Comparison of ENCODE assay signal across 27 cellular contexts in genomic region chr13:35808846-35809245, GRCh38.
"Had no signal": no experiment of that assay in that cellular context is flagged by ENCODE, and none has a peak within 500 bp of the region (broad histone marks: within the 10 kb centered on the region; RNA-seq: fewer than 3 reads in every experiment).

No MANE protein-coding gene starts in this region.

- H3K4me1 ChIP-seq: left ventricle myocardium inferior, pancreas, prostate gland, spleen, tibial nerve, uterus had no signal

- H3K36me3 ChIP-seq: pancreas, prostate gland, spleen, tibial nerve, uterus had no signal

- ATAC-seq: mucosa of descending colon; naive thymus-derived CD4-positive, alpha-beta T cell; natural killer cell treated with Interleukin-12 subunit alpha and Interleukin-12 subunit beta and Interleukin-15 and Interleukin-18, amount 100 ng/mL, for 72 hours; pancreas; right cardiac atrium; sciatic nerve; stimulated activated memory B cell treated with anti-CD40 and anti-IgM and Interleukin-4, amounts not matched to agents 10 μg/mL and 1 μg/mL and 100 μg/mL, for 72 hours; stimulated activated naive CD8-positive, alpha-beta T cell treated with anti-CD3 and anti-CD28 coated beads, Interleukin-15, amount 100 ng/mL, for 72 hours had no signal

- FAIRE-seq: pancreas had no signal

- H3K9me3 ChIP-seq: left ventricle myocardium inferior, mucosa of descending colon, pancreas, prostate gland, spleen, tibial nerve, uterus had no signal

- H3K27me3 ChIP-seq: hepatocyte, spleen, tibial nerve, uterus had no signal

- H3K27ac ChIP-seq: hepatocyte, left ventricle myocardium inferior, pancreas, prostate gland, skin epidermis, spleen, tibial nerve, uterus had no signal

- DNase-seq: islet precursor cell; left ventricle myocardium inferior; mesendoderm; mucosa of descending colon; naive thymus-derived CD4-positive, alpha-beta T cell; nucleus accumbens; pancreas; posterior cingulate gyrus; retina; right cardiac atrium; spleen; stimulated activated CD4-positive, alpha-beta T cell treated with anti-CD3 and anti-CD28 coated beads, Interleukin-1b, Interleukin-23, amount 100 ng/mL, for 48 hours; stimulated activated CD4-positive, alpha-beta T cell treated with anti-CD3 and anti-CD28 coated beads, Interleukin-2, amount 100 ng/mL, for 48 hours; stimulated activated CD4-positive, alpha-beta T cell treated with anti-CD3 and anti-CD28 coated beads, Interleukin-4, amount 100 ng/mL, for 4 hours; stimulated activated CD8-positive, alpha-beta memory T cell treated with anti-CD3 and anti-CD28 coated beads, Interleukin-4, amount 100 ng/mL, for 48 hours; stimulated activated naive CD4-positive, alpha-beta T cell treated with Interleukin-2 at 50 U/mL for 16 hours; stimulated activated naive CD8-positive, alpha-beta T cell treated with anti-CD3 and anti-CD28 coated beads, Interleukin-15, amount 100 ng/mL, for 72 hours; substantia nigra; uterus had no signal

- H3K4me3 ChIP-seq: hepatocyte, left ventricle myocardium inferior, lung, mucosa of descending colon, pancreas, prostate gland, skin epidermis, spleen, tibial nerve, uterus had no signal
